ENCODE assay signal across 1 cellular context in genomic region chr1:59096501-59096900, GRCh38.
TF ChIP-seq lines count a peak whose summit lies in the region.

No MANE protein-coding gene starts in this region.

TF ChIP-seq in HepG2, 621 proteins besides CTCF, POLR2A, EP300 and RAD21:
- TF ChIP-seq, protein P1, sequence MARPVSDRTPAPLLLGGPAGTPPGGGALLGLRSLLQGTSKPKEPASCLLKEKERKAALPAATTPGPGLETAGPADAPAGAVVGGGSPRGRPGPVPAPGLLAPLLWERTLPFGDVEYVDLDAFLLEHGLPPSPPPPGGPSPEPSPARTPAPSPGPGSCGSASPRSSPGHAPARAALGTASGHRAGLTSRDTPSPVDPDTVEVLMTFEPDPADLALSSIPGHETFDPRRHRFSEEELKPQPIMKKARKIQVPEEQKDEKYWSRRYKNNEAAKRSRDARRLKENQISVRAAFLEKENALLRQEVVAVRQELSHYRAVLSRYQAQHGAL (CRISPR knock-in tag; IDR thresholded peaks at IDR 0.05; ENCODE audit: not compliant biosample characterization), result no peak
- TF ChIP-seq ZBTB25 (CRISPR knock-in tag; IDR thresholded peaks at IDR 0.05) (no peak), ZNF282 (IDR thresholded peaks at IDR 0.05; ENCODE audit: partially characterized antibody) (no peak), ZFP1 (CRISPR knock-in tag; IDR thresholded peaks at IDR 0.05) (no peak), ZNF367 (CRISPR knock-in tag; IDR thresholded peaks at IDR 0.05; ENCODE audit: borderline replicate concordance) (no peak), ZNF720 (CRISPR knock-in tag; IDR thresholded peaks at IDR 0.05) (no peak), ZNF674 (CRISPR knock-in tag; IDR thresholded peaks at IDR 0.05; ENCODE audit: low read depth) (no peak), ZNF138 (CRISPR knock-in tag; IDR thresholded peaks at IDR 0.05; ENCODE audit: low read depth) (no peak), ELF3 (CRISPR knock-in tag; IDR thresholded peaks at IDR 0.05) (no peak), ZGPAT (CRISPR knock-in tag; IDR thresholded peaks at IDR 0.05) (no peak), KDM2A (CRISPR knock-in tag; IDR thresholded peaks at IDR 0.05; ENCODE audit: borderline replicate concordance, low read depth) (no peak)
- TF ChIP-seq, protein P2, sequence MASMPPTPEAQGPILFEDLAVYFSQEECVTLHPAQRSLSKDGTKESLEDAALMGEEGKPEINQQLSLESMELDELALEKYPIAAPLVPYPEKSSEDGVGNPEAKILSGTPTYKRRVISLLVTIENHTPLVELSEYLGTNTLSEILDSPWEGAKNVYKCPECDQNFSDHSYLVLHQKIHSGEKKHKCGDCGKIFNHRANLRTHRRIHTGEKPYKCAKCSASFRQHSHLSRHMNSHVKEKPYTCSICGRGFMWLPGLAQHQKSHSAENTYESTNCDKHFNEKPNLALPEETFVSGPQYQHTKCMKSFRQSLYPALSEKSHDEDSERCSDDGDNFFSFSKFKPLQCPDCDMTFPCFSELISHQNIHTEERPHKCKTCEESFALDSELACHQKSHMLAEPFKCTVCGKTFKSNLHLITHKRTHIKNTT (CRISPR knock-in tag; IDR thresholded peaks at IDR 0.05), result no peak
